In genomic region chr9:114080773-114081440, GRCh38 we compare ENCODE assay signal across 1 cellular context.
A peak's percentile ranks its signal among the peaks of the same experiment; 100 is the strongest.
TF ChIP-seq lines count a peak whose summit lies in the region.

No MANE protein-coding gene starts in this region.

TF ChIP-seq in HepG2, 621 proteins besides CTCF, POLR2A, EP300 and RAD21 (continued from another document and continues in another):
- no peak for TF ChIP-seq TRIM24 (CRISPR knock-in tag; IDR thresholded peaks at IDR 0.05)
- no peak for TF ChIP-seq TBP (CRISPR knock-in tag; IDR thresholded peaks at IDR 0.05)
- TF ChIP-seq ZNF235 (CRISPR knock-in tag; IDR thresholded peaks at IDR 0.05; ENCODE audit: borderline replicate concordance) = no peak
- no peak for TF ChIP-seq ZBED4 (CRISPR knock-in tag; IDR thresholded peaks at IDR 0.05; ENCODE audit: borderline replicate concordance)
- TF ChIP-seq MIER2 (CRISPR knock-in tag; IDR thresholded peaks at IDR 0.05) = peak; percentile 35; the same call in 1 of the 2 replicates
- TF ChIP-seq ATF5 (CRISPR knock-in tag; IDR thresholded peaks at IDR 0.05; ENCODE audit: low read depth) = peak; percentile 59; the same call in 1 of the 2 replicates
- TF ChIP-seq TCF7L2 (IDR thresholded peaks at IDR 0.05; ENCODE audit: low read depth, low read length) = no peak
- TF ChIP-seq MAFK (conservative IDR thresholded peaks at IDR 0.05 in 1 of 2, IDR thresholded peaks at IDR 0.05 in 1 of 2; ENCODE audit: low read length in 2 of 2) = no peak
- no peak; the same call in 1 of the 2 replicates for TF ChIP-seq HCFC1 (IDR thresholded peaks at IDR 0.05; ENCODE audit: low read depth, low read length)
- peak; percentile 93 for TF ChIP-seq MED8 (CRISPR knock-in tag; IDR thresholded peaks at IDR 0.05; ENCODE audit: insufficient replicate concordance)
- TF ChIP-seq HDAC1 (CRISPR knock-in tag; IDR thresholded peaks at IDR 0.05) = peak; percentile 72
- no peak; the same call in none of the 2 replicates for TF ChIP-seq MEIS1 (CRISPR knock-in tag; IDR thresholded peaks at IDR 0.05; ENCODE audit: borderline replicate concordance)
- TF ChIP-seq SAP130 (CRISPR knock-in tag; IDR thresholded peaks at IDR 0.05; ENCODE audit: low read depth) = peak; percentile 82
- TF ChIP-seq DDIT3 (CRISPR knock-in tag; IDR thresholded peaks at IDR 0.05) = no peak
- TF ChIP-seq ZNF746 (CRISPR knock-in tag; IDR thresholded peaks at IDR 0.05) = peak; percentile 98
- TF ChIP-seq IKZF5 (CRISPR knock-in tag; IDR thresholded peaks at IDR 0.05) = peak; percentile 61
- peak; percentile 67; the same call in 1 of the 2 replicates for TF ChIP-seq HIVEP1 (CRISPR knock-in tag; IDR thresholded peaks at IDR 0.05)
- peak; percentile 43 for TF ChIP-seq ZNF18 (CRISPR knock-in tag; IDR thresholded peaks at IDR 0.05; ENCODE audit: insufficient replicate concordance)
- no peak for TF ChIP-seq ZSCAN12 (CRISPR knock-in tag; IDR thresholded peaks at IDR 0.05)
- TF ChIP-seq ZNF879 (CRISPR knock-in tag; IDR thresholded peaks at IDR 0.05) = no peak; the same call in 1 of the 2 replicates
- no peak for TF ChIP-seq ATF1 (CRISPR knock-in tag; IDR thresholded peaks at IDR 0.05)
- no peak for TF ChIP-seq TMF1 (CRISPR knock-in tag; IDR thresholded peaks at IDR 0.05; ENCODE audit: low read depth)
- peak; percentile 24; the same call in 1 of the 2 replicates for TF ChIP-seq ZBTB3 (CRISPR knock-in tag; IDR thresholded peaks at IDR 0.05; ENCODE audit: borderline replicate concordance, low read depth)
- peak; percentile 72 for TF ChIP-seq UBTF (CRISPR knock-in tag; IDR thresholded peaks at IDR 0.05)
- no peak for TF ChIP-seq ISX (CRISPR knock-in tag; conservative IDR thresholded peaks at IDR 0.05)
- TF ChIP-seq ZNF598 (CRISPR knock-in tag; IDR thresholded peaks at IDR 0.05; ENCODE audit: borderline replicate concordance) = no peak
- no peak for TF ChIP-seq ZNF883 (CRISPR knock-in tag; IDR thresholded peaks at IDR 0.05; ENCODE audit: not compliant biosample characterization)
- no peak; the same call in 1 of the 2 replicates for TF ChIP-seq ZMYM4 (CRISPR knock-in tag; IDR thresholded peaks at IDR 0.05)
- peak; percentile 70; the same call in 1 of the 2 replicates for TF ChIP-seq MIXL1 (CRISPR knock-in tag; IDR thresholded peaks at IDR 0.05)
- no peak for TF ChIP-seq SRF (IDR thresholded peaks at IDR 0.05; ENCODE audit: low read depth, low read length)
- no peak for TF ChIP-seq NFE2L2 (IDR thresholded peaks at IDR 0.05; ENCODE audit: low read length)
- TF ChIP-seq, protein P1, sequence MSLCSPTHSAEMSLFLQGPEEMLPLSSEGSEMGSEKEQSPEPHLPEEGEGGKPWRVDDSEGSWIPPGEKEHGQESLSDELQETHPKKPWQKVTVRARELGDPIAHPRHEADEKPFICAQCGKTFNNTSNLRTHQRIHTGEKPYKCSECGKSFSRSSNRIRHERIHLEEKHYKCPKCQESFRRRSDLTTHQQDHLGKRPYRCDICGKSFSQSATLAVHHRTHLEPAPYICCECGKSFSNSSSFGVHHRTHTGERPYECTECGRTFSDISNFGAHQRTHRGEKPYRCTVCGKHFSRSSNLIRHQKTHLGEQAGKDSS (CRISPR knock-in tag; IDR thresholded peaks at IDR 0.05; ENCODE audit: borderline replicate concordance, low read depth) = no peak
- peak; percentile 34 for TF ChIP-seq POGZ (CRISPR knock-in tag; IDR thresholded peaks at IDR 0.05)
- TF ChIP-seq ADNP (CRISPR knock-in tag; IDR thresholded peaks at IDR 0.05) = peak; percentile 96
- TF ChIP-seq CSRNP1 (CRISPR knock-in tag; IDR thresholded peaks at IDR 0.05) = no peak
- peak; percentile 16; the same call in 1 of the 2 replicates for TF ChIP-seq ZNF7 (CRISPR knock-in tag; IDR thresholded peaks at IDR 0.05)
- TF ChIP-seq ZSCAN29 (CRISPR knock-in tag; conservative IDR thresholded peaks at IDR 0.05) = peak; percentile 23; the same call in 1 of the 2 replicates
- no peak for TF ChIP-seq SRSF1 (optimal IDR thresholded peaks at IDR 0.05; ENCODE audit: low read depth, low read length)
- TF ChIP-seq AKNA (CRISPR knock-in tag; IDR thresholded peaks at IDR 0.05; ENCODE audit: borderline replicate concordance) = peak; percentile 96; the same call in 1 of the 2 replicates
- no peak for TF ChIP-seq HNRNPK (IDR thresholded peaks at IDR 0.05; ENCODE audit: low read depth, low read length, poor library complexity, severe bottlenecking)
- TF ChIP-seq RORA (CRISPR knock-in tag; IDR thresholded peaks at IDR 0.05) = no peak
- no peak for TF ChIP-seq ZNF546 (CRISPR knock-in tag; conservative IDR thresholded peaks at IDR 0.05)
- no peak for TF ChIP-seq ZNF468 (CRISPR knock-in tag; IDR thresholded peaks at IDR 0.05)
- TF ChIP-seq ARNTL (CRISPR knock-in tag; IDR thresholded peaks at IDR 0.05) = peak; percentile 86
- no peak for TF ChIP-seq RBM22 (optimal IDR thresholded peaks at IDR 0.05; ENCODE audit: low read length)
- peak; percentile 82; the same call in 1 of the 2 replicates for TF ChIP-seq NRL (CRISPR knock-in tag; IDR thresholded peaks at IDR 0.05; ENCODE audit: borderline replicate concordance)
- TF ChIP-seq CHCHD3 (CRISPR knock-in tag; IDR thresholded peaks at IDR 0.05) = no peak
